In the genomic region with DNA sequence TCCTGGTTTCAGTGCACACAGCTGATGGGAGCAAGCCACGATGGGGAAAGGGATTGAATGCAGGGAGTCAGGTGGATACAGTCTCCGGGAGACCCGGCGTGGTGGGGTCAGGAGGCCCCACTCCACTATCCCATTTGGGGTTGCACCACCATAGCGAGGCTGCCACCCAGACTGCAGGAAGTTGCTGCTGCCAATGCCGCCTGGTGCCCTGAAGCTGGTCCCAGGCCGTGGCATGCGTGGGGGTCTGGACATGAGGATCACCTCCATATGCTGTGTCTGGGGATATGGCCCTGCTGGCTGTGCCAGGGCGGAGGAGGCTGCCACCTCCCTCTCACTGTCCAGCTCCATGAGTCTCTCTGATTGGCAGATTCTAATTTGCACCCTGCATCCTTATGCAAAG, we compare ENCODE assay signal across 16 cellular contexts. TPM values are rescaled to one million over a fixed set of nuclear protein-coding genes. Genes with fewer than 3 reads are reported as not detected.
DNase-seq lines count a peak whose midpoint lies in the region; ATAC-seq and TF ChIP-seq lines count a peak whose summit lies in the region.
"Had no signal": no experiment of that assay in that cellular context is flagged by ENCODE, and none has a peak within 500 bp of the region (broad histone marks: within the 10 kb centered on the region; RNA-seq: fewer than 3 reads in every experiment).

No MANE protein-coding gene starts in this region.

- ATAC-seq in Right ventricle myocardium superior (ENCODE audit: poor library complexity): no peak
- no peak for ATAC-seq in lower lobe of right lung
- ATAC-seq in GM21717 (IDR thresholded peaks at IDR 0.05; ENCODE audit: unreplicated experiment): no peak
- ATAC-seq: GM12878 had no signal

- peaks cover 12% of the 10 kb centered on the region for H3K36me3 Mint-ChIP-seq in chondrocyte (ENCODE audit: low read depth)
- H3K36me3 Mint-ChIP-seq: CD4-positive, alpha-beta memory T cell had no signal

- H3K9me3 ChIP-seq in right atrium auricular region (no peaks in the 10 kb centered on the region), lower lobe of right lung (no peaks in the 10 kb centered on the region), SJCRH30 (replicated peaks) (no peaks in the 10 kb centered on the region)

- H3K4me3 Mint-ChIP-seq in chondrocyte (ENCODE audit: unreplicated experiment): no peak overlapping the region
- H3K4me3 Mint-ChIP-seq: CD4-positive, alpha-beta memory T cell had no signal

- H3K27ac ChIP-seq in right atrium auricular region (no peak overlapping the region), lower lobe of right lung (no peak overlapping the region), SJCRH30 (no peak overlapping the region)
- H3K27ac ChIP-seq: C4-2B, GM23248 had no signal

- H3K27me3 ChIP-seq in right atrium auricular region (no peaks in the 10 kb centered on the region), lower lobe of right lung (ENCODE audit: low read depth) (no peaks in the 10 kb centered on the region), SJCRH30 (no peaks in the 10 kb centered on the region)

- TF ChIP-seq CTCF in right atrium auricular region (IDR thresholded peaks at IDR 0.05) (no peak), chondrocyte (IDR thresholded peaks at IDR 0.05) (no peak), lower lobe of right lung (IDR thresholded peaks at IDR 0.05) (no peak)

- DNase-seq in Right ventricle myocardium superior (peak; percentile 10), right atrium auricular region (ENCODE audit: low spot score) (no peak), chondrocyte (ENCODE audit: low spot score) (peak; percentile 93), lower lobe of right lung (peak; percentile 24), posterior vena cava (ENCODE audit: low spot score) (peak; percentile 49), SHP77 (lab: John Stamatoyannopoulos, UW) (no peak), SJCRH30 (no peak)
- DNase-seq: 8988T; AML-193; CD4-positive, alpha-beta memory T cell; DMS79; GM23248; H7 had no signal

- H3K9me3 Mint-ChIP-seq in chondrocyte (ENCODE audit: low read depth): no peaks in the 10 kb centered on the region
- H3K9me3 Mint-ChIP-seq: CD4-positive, alpha-beta memory T cell had no signal

- intact Hi-C loops in Right ventricle myocardium superior (cut with DNase I): loop anchor here (5.0 kb wide), 1 partner anchor 235 kb away; no protein-coding TSS in a partner anchor
- intact Hi-C loops in lower lobe of right lung (cut with DNase I): no loop called here
- intact Hi-C loops in posterior vena cava (cut with DNase I): no loop called here

- H3K4me1 ChIP-seq in right atrium auricular region: peaks cover 0 to 30% of the 10 kb centered on the region in 2 donors
- peaks cover 5% of the 10 kb centered on the region for H3K4me1 ChIP-seq in lower lobe of right lung
- H3K4me1 ChIP-seq in SJCRH30: no peaks in the 10 kb centered on the region

- H3K4me3 ChIP-seq in right atrium auricular region: no peak overlapping the region
- H3K4me3 ChIP-seq in lower lobe of right lung: no peak overlapping the region
- no peak overlapping the region for H3K4me3 ChIP-seq in SJCRH30
- H3K4me3 ChIP-seq: GM12878, GM23248 had no signal

- H3K4me1 Mint-ChIP-seq in chondrocyte (ENCODE audit: low read depth): peaks cover 25% of the 10 kb centered on the region
- H3K4me1 Mint-ChIP-seq: CD4-positive, alpha-beta memory T cell had no signal

- H3K27ac Mint-ChIP-seq in chondrocyte (ENCODE audit: unreplicated experiment): peak overlapping the region; percentile 22
- H3K27ac Mint-ChIP-seq: CD4-positive, alpha-beta memory T cell had no signal

- H3K27me3 Mint-ChIP-seq in chondrocyte (ENCODE audit: low read depth): no peaks in the 10 kb centered on the region
- H3K27me3 Mint-ChIP-seq: CD4-positive, alpha-beta memory T cell had no signal

- no peaks in the 10 kb centered on the region for H3K36me3 ChIP-seq in right atrium auricular region
- H3K36me3 ChIP-seq in lower lobe of right lung: no peaks in the 10 kb centered on the region
- H3K36me3 ChIP-seq in SJCRH30: peaks cover 8% of the 10 kb centered on the region

RNA-seq across cellular contexts. Expression of gene COL5A1, which starts 45.3 kb away (rescaled TPM):
- 12.7 TPM for total RNA-seq in Right ventricle myocardium superior
- total RNA-seq in right atrium auricular region: 10 to 100 TPM; 10.9 to 22.0 TPM
- total RNA-seq in chondrocyte: 2,235 to 2,410 TPM (median 2,315 TPM) in 3 replicates
- 29.0 TPM for total RNA-seq in lower lobe of right lung
- total RNA-seq in posterior vena cava: 100 to 1,000 TPM in 1 of 2 donors, 10 to 100 TPM in 1; 71.1 to 196 TPM
- 30.9 and 32.1 TPM in 2 replicates for total RNA-seq in SJCRH30 (2014; rRNA removed; shearing (Covaris generic))

Comparison
In these comparisons a context has a peak if more than half of its experiments do, and no peak if none do; other contexts are left out.
1. DNase-seq: peak in Right ventricle myocardium superior (single experiment), chondrocyte (single experiment), lower lobe of right lung (single experiment) and posterior vena cava (single experiment); none in right atrium auricular region (single experiment), SHP77 (0 of 2) and SJCRH30 (0 of 2).
2. RNA of gene COL5A1, which starts 45.3 kb away (total RNA-seq): 2,235 to 2,410 TPM in chondrocyte; 71.1 to 196 TPM in posterior vena cava, 30.9 to 32.1 TPM in SJCRH30, 29.0 TPM in lower lobe of right lung (single experiment), 10.9 to 22.0 TPM in right atrium auricular region and 12.7 TPM in Right ventricle myocardium superior (single experiment); every median in the first group is over 10 times any median in the second.